ENCODE assay signal across 8 cellular contexts in genomic region chr16:46972971-46973456, GRCh38. TPM values are rescaled to one million over a fixed set of nuclear protein-coding genes. Genes with fewer than 3 reads are reported as not detected.
DNase-seq lines count a peak whose midpoint lies in the region; ATAC-seq, FAIRE-seq and TF ChIP-seq lines count a peak whose summit lies in the region.

No MANE protein-coding gene starts in this region.

- under 1% methylated on average over 41 of the region's 61 CpGs for WGBS in A549 (ENCODE audit: missing lambda C conversion rate)
- WGBS in body of pancreas, 2 donors: 0% methylated on average over 55 of the region's 61 CpGs; no CpG with 5 or more reads in 1 of the 2 donors

- H3K36me3 ChIP-seq in body of pancreas (replicated peaks in 1 of 2; ENCODE audit: insufficient read depth in 1 of 2, low read depth in 2 of 2): peaks cover 0 to 10% of the 10 kb centered on the region in 2 donors

- H3K4me3 ChIP-seq in A549: peak overlapping the region; percentile 94
- peak overlapping the region; percentile 55 to 83 for H3K4me3 ChIP-seq in body of pancreas

- TF ChIP-seq CTCF in A549 (IDR thresholded peaks at IDR 0.05): no peak
- no peak for TF ChIP-seq CTCF in body of pancreas (IDR thresholded peaks at IDR 0.05)

- no peak for FAIRE-seq in A549 (lab: Jason Lieb, UNC)

- peak; percentile 66 to 72 for ATAC-seq in A549
- ATAC-seq in GM18870 (IDR thresholded peaks at IDR 0.05; ENCODE audit: unreplicated experiment): peak; percentile 15
- ATAC-seq in HG03103 (IDR thresholded peaks at IDR 0.05; ENCODE audit: low read depth, unreplicated experiment): peak; percentile 33
- ATAC-seq in body of pancreas: peak; percentile 49

- no peak for DNase-seq in A549 (ENCODE audit: low read depth in 1 of 2, low spot score in 1 of 2)
- DNase-seq in T-helper 1 cell: peak in 4 of 5 donors; percentile 12 to 44 (median 32)
- peak; percentile 44 to 55 (median 50) for DNase-seq in body of pancreas
- peak; percentile 26 for DNase-seq in iris pigment epithelial cell (ENCODE audit: low read depth)
- DNase-seq in stimulated activated CD4-positive, alpha-beta T cell treated with anti-CD3 and anti-CD28 coated beads, Interleukin-2, amount 100 ng/mL, for 4 hours (ENCODE audit: low read depth): peak; percentile 13
- DNase-seq in GDM1 (lab: John Stamatoyannopoulos, UW): no peak

- POLR2A ChIA-PET in A549 (lab: Yijun Ruan, JAX): interaction anchor here (0.7 to 2.4 kb wide), 4 partner anchors 11 to 1192 kb away, joined by 5 to 11 read pairs (median 6); no protein-coding TSS in a partner anchor

- intact Hi-C loops in body of pancreas (cut with DNase I): no loop called here

- CTCF ChIA-PET in A549 (lab: Yijun Ruan, JAX): interaction anchor here (0.6 to 2.8 kb wide), 6 partner anchors 11 to 1192 kb away, joined by 3 to 11 read pairs (median 4); partner anchors contain the start of gene NETO2

- H3K9me3 ChIP-seq in A549 (no peaks in the 10 kb centered on the region), body of pancreas (no peaks in the 10 kb centered on the region)

- H3K4me1 ChIP-seq in A549: peaks cover 41% of the 10 kb centered on the region
- H3K4me1 ChIP-seq in body of pancreas: peaks cover 39% of the 10 kb centered on the region

- H3K27me3 ChIP-seq in body of pancreas: no peaks in the 10 kb centered on the region

- H3K4me2 ChIP-seq in A549: peak overlapping the region; percentile 96

- TF ChIP-seq POLR2A in A549 (IDR thresholded peaks at IDR 0.05; ENCODE audit: low read length): no peak
- no peak for TF ChIP-seq POLR2A in body of pancreas (IDR thresholded peaks at IDR 0.05)

- TF ChIP-seq RAD21 in A549 (conservative IDR thresholded peaks at IDR 0.05 in 1 of 2, IDR thresholded peaks at IDR 0.05 in 1 of 2): no peak

- peak overlapping the region; percentile 97 to 99 for H3K27ac ChIP-seq in A549
- peak overlapping the region; percentile 87 to 98 (median 96) for H3K27ac ChIP-seq in body of pancreas

- no peak for TF ChIP-seq EP300 in A549 (IDR thresholded peaks at IDR 0.05)

TF ChIP-seq in A549, 52 proteins besides CTCF, POLR2A, EP300 and RAD21:
- TF ChIP-seq JUNB (IDR thresholded peaks at IDR 0.05): no peak
- TF ChIP-seq EHMT2 (IDR thresholded peaks at IDR 0.05; ENCODE audit: low read depth): no peak
- TF ChIP-seq ZC3H11A (IDR thresholded peaks at IDR 0.05): no peak
- TF ChIP-seq MAX (IDR thresholded peaks at IDR 0.05): no peak
- TF ChIP-seq KDM5A (IDR thresholded peaks at IDR 0.05): no peak
- TF ChIP-seq SMC3 (IDR thresholded peaks at IDR 0.05): no peak
- no peak for TF ChIP-seq HDAC2 (IDR thresholded peaks at IDR 0.05)
- no peak for TF ChIP-seq HMGXB4 (CRISPR knock-in tag; IDR thresholded peaks at IDR 0.05; ENCODE audit: borderline replicate concordance)
- TF ChIP-seq CHD2 (IDR thresholded peaks at IDR 0.05; ENCODE audit: low read length, partially characterized antibody): no peak
- TF ChIP-seq CEBPB (IDR thresholded peaks at IDR 0.05): no peak
- TF ChIP-seq FOXS1 (CRISPR knock-in tag; IDR thresholded peaks at IDR 0.05): no peak
- no peak for TF ChIP-seq USF2 (IDR thresholded peaks at IDR 0.05)
- TF ChIP-seq, protein P1, sequence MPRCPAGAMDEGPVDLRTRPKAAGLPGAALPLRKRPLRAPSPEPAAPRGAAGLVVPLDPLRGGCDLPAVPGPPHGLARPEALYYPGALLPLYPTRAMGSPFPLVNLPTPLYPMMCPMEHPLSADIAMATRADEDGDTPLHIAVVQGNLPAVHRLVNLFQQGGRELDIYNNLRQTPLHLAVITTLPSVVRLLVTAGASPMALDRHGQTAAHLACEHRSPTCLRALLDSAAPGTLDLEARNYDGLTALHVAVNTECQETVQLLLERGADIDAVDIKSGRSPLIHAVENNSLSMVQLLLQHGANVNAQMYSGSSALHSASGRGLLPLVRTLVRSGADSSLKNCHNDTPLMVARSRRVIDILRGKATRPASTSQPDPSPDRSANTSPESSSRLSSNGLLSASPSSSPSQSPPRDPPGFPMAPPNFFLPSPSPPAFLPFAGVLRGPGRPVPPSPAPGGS (IDR thresholded peaks at IDR 0.05): no peak
- no peak for TF ChIP-seq HOXA7 (CRISPR knock-in tag; IDR thresholded peaks at IDR 0.05)

RNA-seq across cellular contexts. Expression of gene DNAJA2, which starts 0.5 kb away (rescaled TPM):
- polyA plus RNA-seq in A549 (2011; rRNA removed) (28.8 and 33.7 TPM in 2 replicates), A549 (2017; fragmentation: RNase III; extraction: RNeasy Plus Mini Kit Qiagen cat#74134 plus additional on column Dnase treatment) (81.4 to 82.3 TPM (median 81.6 TPM) in 3 replicates)
- 8.5 and 9.8 TPM in 2 replicates for polyA plus RNA-seq in A549 (2012; cell fraction: cytosol; rRNA removed)
- 4.3 and 8.2 TPM in 2 replicates for polyA plus RNA-seq in A549 (2012; cell fraction: nucleus; rRNA removed)
- 25.9 and 27.6 TPM in 2 replicates for polyA minus RNA-seq in A549 (2011; rRNA and poly(A)+ RNA removed)
- 10 to 100 TPM; 24.4 to 30.0 TPM for total RNA-seq in body of pancreas

Comparison
In these comparisons a context has a peak if more than half of its experiments do, and no peak if none do; other contexts are left out.
1. ATAC-seq: peak in every context shown above with its lines; median percentile 69 in A549; 49 in body of pancreas; 33 in HG03103; 15 in GM18870.
2. DNase-seq: peak in T-helper 1 cell (4 of 5), body of pancreas (4 of 4), iris pigment epithelial cell (single experiment) and stimulated activated CD4-positive, alpha-beta T cell treated with anti-CD3 and anti-CD28 coated beads, Interleukin-2, amount 100 ng/mL, for 4 hours (single experiment); none in A549 (0 of 2) and GDM1 (single experiment).